8 cellular contexts compared by ENCODE assay signal in genomic region chr9:69036319-69036718, GRCh38. TPM values are rescaled to one million over a fixed set of nuclear protein-coding genes. Genes with fewer than 3 reads are reported as not detected.
DNase-seq lines count a peak whose midpoint lies in the region; ATAC-seq and TF ChIP-seq lines count a peak whose summit lies in the region.

No MANE protein-coding gene starts in this region.

- peak overlapping the region; percentile 86 for H2AFZ ChIP-seq in neural progenitor cell (replicated peaks)

- no peaks in the 10 kb centered on the region for H3K9me3 ChIP-seq in WERI-Rb-1 (ENCODE audit: severe bottlenecking)
- no peaks in the 10 kb centered on the region for H3K9me3 ChIP-seq in esophagus (ENCODE audit: control insufficient read depth in 2 of 2, insufficient read depth in 1 of 2, low read depth in 1 of 2, low read length in 1 of 2)
- no peaks in the 10 kb centered on the region for H3K9me3 ChIP-seq in neural progenitor cell (ENCODE audit: low read depth)

- no peaks in the 10 kb centered on the region for H4K20me1 ChIP-seq in neural progenitor cell (ENCODE audit: low read depth)

- H3K36me3 ChIP-seq in WERI-Rb-1 (no peaks in the 10 kb centered on the region), esophagus (ENCODE audit: control insufficient read depth in 2 of 2, insufficient read depth in 2 of 2, low read length in 1 of 2) (no peaks in the 10 kb centered on the region), neural progenitor cell (no peaks in the 10 kb centered on the region)

- no peaks in the 10 kb centered on the region for H3K9me3 Mint-ChIP-seq in neural progenitor cell

- TF ChIP-seq CTCF in WERI-Rb-1 (IDR thresholded peaks at IDR 0.05; ENCODE audit: low read depth, low read length) (no peak), neural progenitor cell (IDR thresholded peaks at IDR 0.05) (no peak)

- DNase-seq in WERI-Rb-1 (no peak), neural progenitor cell (ENCODE audit: low spot score) (peak; percentile 18), KBM-7 (no peak), NCI-H128 (lab: John Stamatoyannopoulos, UW; ENCODE audit: unreplicated experiment) (no peak), NCI-H446 (lab: John Stamatoyannopoulos, UW) (no peak)

- no peaks in the 10 kb centered on the region for H3K4me1 ChIP-seq in esophagus (ENCODE audit: control insufficient read depth in 2 of 2, insufficient read depth in 2 of 2, low read length in 1 of 2)
- H3K4me1 ChIP-seq in neural progenitor cell = no peaks in the 10 kb centered on the region

- peak; percentile 3 for ATAC-seq in GM18858 (IDR thresholded peaks at IDR 0.05; ENCODE audit: unreplicated experiment)
- ATAC-seq in HG02981 (IDR thresholded peaks at IDR 0.05; ENCODE audit: unreplicated experiment) = peak; percentile 21

- peaks cover 13% of the 10 kb centered on the region for H3F3A ChIP-seq in neural progenitor cell (ENCODE audit: low read depth)

- 5 to 9% methylated on average over 14 of the region's 14 CpGs for whole genome bisulfite sequencing in esophagus, 2 donors

- in situ Hi-C loops in KBM-7 (cut with MboI; ENCODE audit: low pct_unique_long_range_greater_than_20kb, low sequenced_read_pairs) = no loop called here

- peaks cover 3% of the 10 kb centered on the region for H3K27me3 Mint-ChIP-seq in neural progenitor cell (ENCODE audit: insufficient read depth, low read depth)

- H3K27me3 ChIP-seq in WERI-Rb-1 (ENCODE audit: insufficient read depth, low read depth, severe bottlenecking) = no peaks in the 10 kb centered on the region
- no peaks in the 10 kb centered on the region for H3K27me3 ChIP-seq in esophagus (ENCODE audit: control insufficient read depth in 1 of 2, insufficient read depth in 2 of 2, low read length in 2 of 2)
- no peaks in the 10 kb centered on the region for H3K27me3 ChIP-seq in neural progenitor cell

- H3K36me3 Mint-ChIP-seq in neural progenitor cell = peaks cover 7% of the 10 kb centered on the region

- H3K4me3 Mint-ChIP-seq in neural progenitor cell = peak overlapping the region; percentile 95

- H3K27ac ChIP-seq in WERI-Rb-1 (peak overlapping the region; percentile 89), esophagus (ENCODE audit: low read depth in 2 of 2, low read length in 1 of 2) (peak overlapping the region in 1 of 2 donors; percentile 80), neural progenitor cell (no peak overlapping the region)

- peak overlapping the region; percentile 53 for H3K9ac ChIP-seq in neural progenitor cell

- peaks cover 9% of the 10 kb centered on the region for H3K4me1 Mint-ChIP-seq in neural progenitor cell

- peaks cover 54% of the 10 kb centered on the region for H3K79me2 ChIP-seq in neural progenitor cell (ENCODE audit: low read depth)

- H3K4me3 ChIP-seq in WERI-Rb-1 (ENCODE audit: low read depth, low read length) = peak overlapping the region; percentile 62
- peak overlapping the region; percentile 61 to 80 for H3K4me3 ChIP-seq in esophagus (ENCODE audit: low read depth in 1 of 2, low read length in 2 of 2)
- H3K4me3 ChIP-seq in neural progenitor cell = peak overlapping the region; percentile 67

- H3K4me2 ChIP-seq in neural progenitor cell = peak overlapping the region; percentile 89

- H3K27ac Mint-ChIP-seq in neural progenitor cell = peak overlapping the region; percentile 43

RNA-seq across cellular contexts. Expression of gene FXN, which starts 0.8 kb away (rescaled TPM):
- 10 to 100 TPM in 1 of 2 donors, 1 to 10 TPM in 1; 3.3 to 10.9 TPM for polyA plus RNA-seq in esophagus
- total RNA-seq in neural progenitor cell (ENCODE audit: low replicate concordance) = 23.2 and 24.8 TPM in 2 replicates

RNA-seq across cellular contexts. Expression of gene PRKACG, which starts 22.4 kb away (rescaled TPM):
- not detected for polyA plus RNA-seq in esophagus
- not detected in 2 replicates for total RNA-seq in neural progenitor cell (ENCODE audit: low replicate concordance)
